In the genomic region with DNA sequence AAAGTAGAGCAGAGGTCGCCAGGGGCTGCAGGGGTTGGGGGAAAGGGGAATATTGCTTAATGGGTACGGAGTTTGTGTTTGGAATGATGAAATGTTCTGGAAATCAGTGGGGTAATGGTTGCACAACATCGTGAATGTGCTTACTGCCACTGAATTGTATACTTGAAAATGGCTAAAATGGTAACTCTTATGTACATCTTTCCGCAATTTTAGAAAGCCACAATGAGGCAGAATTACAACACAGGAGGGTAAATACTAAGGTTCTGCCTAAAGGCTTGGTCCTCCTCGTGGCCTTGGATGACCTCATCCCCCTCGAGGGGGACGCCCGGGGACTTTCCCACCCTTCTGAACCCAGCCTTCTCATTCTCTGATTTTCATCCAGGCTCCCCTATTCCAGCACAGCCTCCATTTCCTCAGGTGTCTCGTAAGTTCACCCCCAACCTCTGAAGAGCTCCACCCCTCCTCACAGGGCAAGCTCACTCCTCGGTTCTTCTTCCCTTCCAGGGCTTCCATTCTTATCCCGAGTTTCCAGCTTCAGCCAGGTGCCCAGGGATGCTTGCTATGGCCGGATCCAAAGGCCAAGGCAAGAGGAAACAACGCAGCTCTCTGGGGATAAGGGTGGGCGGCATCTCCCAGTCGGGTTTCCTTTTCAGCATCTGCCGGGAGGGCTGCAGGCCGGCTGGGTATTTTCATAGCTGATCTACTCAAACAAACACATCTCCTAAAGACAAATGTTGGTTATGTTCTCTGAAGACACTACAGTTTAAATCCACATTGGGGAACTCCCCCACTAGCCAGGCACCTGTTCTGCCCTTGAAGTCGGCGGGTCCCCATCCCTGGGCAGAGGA, we compare ENCODE assay signal across 1 cellular context.
TF ChIP-seq lines count a peak whose summit lies in the region.

No MANE protein-coding gene starts in this region.

TF ChIP-seq in SK-N-SH, 30 proteins besides CTCF, POLR2A, EP300 and RAD21 (continued from another document):
- no peak for TF ChIP-seq RFX5 (IDR thresholded peaks at IDR 0.05; ENCODE audit: low read length)
- no peak for TF ChIP-seq GABPA (IDR thresholded peaks at IDR 0.05; ENCODE audit: low read depth)
- TF ChIP-seq TEAD4 (IDR thresholded peaks at IDR 0.05; ENCODE audit: borderline replicate concordance, insufficient read depth) = no peak
- no peak for TF ChIP-seq EZH2phosphoT487 (IDR thresholded peaks at IDR 0.05; ENCODE audit: borderline replicate concordance, low read depth)
- TF ChIP-seq CHD2 (IDR thresholded peaks at IDR 0.05; ENCODE audit: low read length, partially characterized antibody) = no peak
- TF ChIP-seq ELF1 (IDR thresholded peaks at IDR 0.05) = no peak
- TF ChIP-seq MXI1 (IDR thresholded peaks at IDR 0.05; ENCODE audit: low read depth, low read length) = no peak
TF ChIP-seq in SK-N-SH: peak in this region for 0.
